In the genomic region with DNA sequence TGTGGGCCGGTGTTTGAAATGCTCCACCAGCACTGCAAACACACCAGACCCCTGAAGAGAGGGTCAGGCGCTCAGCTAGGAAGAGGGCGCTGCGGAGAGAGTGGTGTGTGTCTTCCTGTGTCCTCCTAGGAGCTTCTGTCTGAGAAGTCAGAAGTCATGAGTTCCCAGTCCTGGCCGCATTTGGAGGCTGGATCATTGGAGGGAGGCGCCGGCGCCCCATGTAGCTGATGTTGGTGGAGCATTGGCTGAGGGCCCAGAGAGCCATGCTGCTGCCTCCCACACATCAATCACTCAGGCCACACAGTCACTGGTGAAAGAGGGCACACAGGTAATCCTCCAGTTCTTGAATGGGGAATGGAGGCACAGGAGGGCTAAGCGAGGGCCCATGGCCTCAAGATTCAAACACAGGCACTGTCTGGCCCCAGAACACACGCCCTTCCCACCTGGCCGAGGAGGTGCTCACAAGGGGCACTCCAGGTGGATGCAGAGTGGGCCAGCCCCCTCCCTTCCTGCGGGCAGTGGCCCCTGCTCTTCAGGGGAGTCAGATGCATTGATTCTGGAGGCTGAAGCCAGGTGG, we compare ENCODE assay signal across 16 cellular contexts.
DNase-seq lines count a peak whose midpoint lies in the region; ATAC-seq and TF ChIP-seq lines count a peak whose summit lies in the region.
"Had no signal": no experiment of that assay in that cellular context is flagged by ENCODE, and none has a peak within 500 bp of the region (broad histone marks: within the 10 kb centered on the region; RNA-seq: fewer than 3 reads in every experiment).

No MANE protein-coding gene starts in this region.

- TF ChIP-seq POLR2A in testis (IDR thresholded peaks at IDR 0.05), result no peak

- WGBS in testis, 2 donors, result 84 to 96% methylated on average over 12 of the region's 12 CpGs

- TF ChIP-seq CTCF in RWPE2 (IDR thresholded peaks at IDR 0.05; ENCODE audit: poor library complexity, severe bottlenecking) (peak; percentile 1), testis (IDR thresholded peaks at IDR 0.05) (no peak), nephron progenitor cell (IDR thresholded peaks at IDR 0.05) (no peak)

- no peak for ATAC-seq in RWPE2 (ENCODE audit: low read depth)

- H3K4me1 Mint-ChIP-seq in activated T-cell treated with anti-CD3 and anti-CD28 coated beads, Interleukin-2, amount 50 U/mL, for 24 hours (ENCODE audit: low read depth), result no peaks in the 10 kb centered on the region
- peaks cover 35% of the 10 kb centered on the region for H3K4me1 Mint-ChIP-seq in nephron progenitor cell
- H3K4me1 Mint-ChIP-seq: CD4-positive, alpha-beta memory T cell had no signal

- DNase-seq in RWPE2 (ENCODE audit: low spot score) (no peak), ecto neural progenitor cell (ENCODE audit: low spot score) (peak; percentile 16), posterior vena cava (ENCODE audit: low spot score) (peak; percentile 36), testis (peak; percentile 87), nephron progenitor cell (no peak), NOMO-1 (lab: John Stamatoyannopoulos, UW; ENCODE audit: unreplicated experiment in 2 of 2) (no peak)
- no peak for DNase-seq in activated T-cell treated with anti-CD3 and anti-CD28 coated beads, Interleukin-2, amount 50 U/mL, for 24 hours
- DNase-seq: AML-193; CD4-positive, alpha-beta memory T cell; DMS153; DMS79; GF-D8; GOT3 had no signal

- no peaks in the 10 kb centered on the region for H3K27me3 ChIP-seq in RWPE2 (ENCODE audit: insufficient read depth, poor library complexity, severe bottlenecking)
- H3K27me3 ChIP-seq in testis, result no peaks in the 10 kb centered on the region

- H3K9me3 Mint-ChIP-seq in activated T-cell treated with anti-CD3 and anti-CD28 coated beads, Interleukin-2, amount 50 U/mL, for 24 hours, result peaks cover 4% of the 10 kb centered on the region
- H3K9me3 Mint-ChIP-seq in nephron progenitor cell, result no peaks in the 10 kb centered on the region
- H3K9me3 Mint-ChIP-seq: HFFc6 had no signal

- no peaks in the 10 kb centered on the region for H3K36me3 ChIP-seq in RWPE2 (ENCODE audit: low read depth)
- no peaks in the 10 kb centered on the region for H3K36me3 ChIP-seq in testis (ENCODE audit: low read depth, missing control alignments)

- no peaks in the 10 kb centered on the region for H3K4me1 ChIP-seq in RWPE2 (ENCODE audit: insufficient read depth, poor library complexity, severe bottlenecking)
- no peaks in the 10 kb centered on the region for H3K4me1 ChIP-seq in testis

- no peaks in the 10 kb centered on the region for H3K27me3 Mint-ChIP-seq in activated T-cell treated with anti-CD3 and anti-CD28 coated beads, Interleukin-2, amount 50 U/mL, for 24 hours
- peaks cover 3% of the 10 kb centered on the region for H3K27me3 Mint-ChIP-seq in nephron progenitor cell (ENCODE audit: low read depth, poor library complexity)
- H3K27me3 Mint-ChIP-seq: CD4-positive, alpha-beta memory T cell; IgD-negative memory B cell had no signal

- H3K27ac ChIP-seq in RWPE2 (ENCODE audit: poor library complexity, severe bottlenecking) (no peak overlapping the region), testis (no peak overlapping the region)
- H3K27ac ChIP-seq: C4-2B had no signal

- peaks cover 5% of the 10 kb centered on the region for H3K36me3 Mint-ChIP-seq in activated T-cell treated with anti-CD3 and anti-CD28 coated beads, Interleukin-2, amount 50 U/mL, for 24 hours (ENCODE audit: low read depth)
- peaks cover 21% of the 10 kb centered on the region for H3K36me3 Mint-ChIP-seq in nephron progenitor cell (ENCODE audit: low read depth)
- H3K36me3 Mint-ChIP-seq: CD4-positive, alpha-beta memory T cell had no signal

- no peak overlapping the region for H3K4me3 Mint-ChIP-seq in activated T-cell treated with anti-CD3 and anti-CD28 coated beads, Interleukin-2, amount 50 U/mL, for 24 hours
- no peak overlapping the region for H3K4me3 Mint-ChIP-seq in nephron progenitor cell
- H3K4me3 Mint-ChIP-seq: CD4-positive, alpha-beta memory T cell; HFFc6 had no signal

- H3K4me3 ChIP-seq in RWPE2 (ENCODE audit: severe bottlenecking) (no peak overlapping the region), testis (no peak overlapping the region)

- H3K9me3 ChIP-seq in RWPE2 (ENCODE audit: severe bottlenecking) (no peaks in the 10 kb centered on the region), testis (no peaks in the 10 kb centered on the region)

- intact Hi-C loops in posterior vena cava (cut with DNase I), result loop anchor here in 1 of 2 donors (1.0 kb wide), 1 partner anchor 41 kb away; no protein-coding TSS in a partner anchor
- intact Hi-C loops in testis (cut with DNase I; ENCODE audit: low total_unique reads), result no loop called here

- H3K27ac Mint-ChIP-seq in activated T-cell treated with anti-CD3 and anti-CD28 coated beads, Interleukin-2, amount 50 U/mL, for 24 hours, result no peak overlapping the region
- no peak overlapping the region for H3K27ac Mint-ChIP-seq in nephron progenitor cell
- H3K27ac Mint-ChIP-seq: CD4-positive, alpha-beta memory T cell; HFFc6 had no signal

Comparison
In these comparisons a context has a peak if more than half of its experiments do, and no peak if none do; other contexts are left out.
1. DNase-seq: peak in ecto neural progenitor cell (single experiment), posterior vena cava (single experiment) and testis (single experiment); none in RWPE2 (single experiment), activated T-cell treated with anti-CD3 and anti-CD28 coated beads, Interleukin-2, amount 50 U/mL, for 24 hours (single experiment), nephron progenitor cell (single experiment) and NOMO-1 (0 of 2).